25 cellular contexts compared by ENCODE assay signal in genomic region chrX:23118163-23118562, GRCh38.
"Had no signal": no experiment of that assay in that cellular context is flagged by ENCODE, and none has a peak within 500 bp of the region (broad histone marks: within the 10 kb centered on the region; RNA-seq: fewer than 3 reads in every experiment).

No MANE protein-coding gene starts in this region.

- DNase-seq: hippocampal formation; left colon; left lung; lower lobe of right lung; mammary epithelial cell; mesenchymal stem cell; naive B cell; natural killer cell; pancreas; posterior cingulate gyrus; retina; right cardiac atrium; sigmoid colon; small intestine; spleen; stimulated activated CD4-positive, alpha-beta T cell treated with anti-CD3 and anti-CD28 coated beads, Interleukin-4, amount 100 ng/mL, for 4 hours; stimulated activated CD8-positive, alpha-beta memory T cell treated with anti-CD3 and anti-CD28 coated beads, Interleukin-4, amount 100 ng/mL, for 48 hours; stimulated activated naive CD4-positive, alpha-beta T cell treated with Interleukin-2 at 50 U/mL for 16 hours; stimulated activated naive CD8-positive, alpha-beta T cell treated with anti-CD3 and anti-CD28 coated beads, Interleukin-15, amount 100 ng/mL, for 72 hours; substantia nigra; upper lobe of left lung had no signal

- H3K9me3 Mint-ChIP-seq: stimulated activated memory B cell treated with anti-CD40 and anti-IgM and Interleukin-4, amounts not matched to agents 10 μg/mL and 1 μg/mL and 100 μg/mL, for 72 hours; stimulated activated naive CD8-positive, alpha-beta T cell treated with anti-CD3 and anti-CD28 coated beads, Interleukin-15, amount 100 ng/mL, for 72 hours had no signal

- H3K9me3 ChIP-seq: left lung, lower lobe of right lung, pancreas, prostate gland, sigmoid colon, spleen, tibial nerve, upper lobe of left lung, vagina had no signal

- H3K4me1 Mint-ChIP-seq: naive B cell; natural killer cell; stimulated activated memory B cell treated with anti-CD40 and anti-IgM and Interleukin-4, amounts not matched to agents 10 μg/mL and 1 μg/mL and 100 μg/mL, for 72 hours; stimulated activated naive CD8-positive, alpha-beta T cell treated with anti-CD3 and anti-CD28 coated beads, Interleukin-15, amount 100 ng/mL, for 72 hours had no signal

- H3K4me3 ChIP-seq: left lung, lower lobe of right lung, pancreas, prostate gland, sigmoid colon, spleen, tibial nerve, upper lobe of left lung, vagina had no signal

- H3K4me1 ChIP-seq: left lung, lower lobe of right lung, pancreas, prostate gland, sigmoid colon, spleen, tibial nerve, upper lobe of left lung, vagina had no signal

- H3K36me3 ChIP-seq: left lung, lower lobe of right lung, pancreas, prostate gland, sigmoid colon, spleen, tibial nerve, upper lobe of left lung, vagina had no signal

- H3K27ac Mint-ChIP-seq: naive B cell; natural killer cell; stimulated activated memory B cell treated with anti-CD40 and anti-IgM and Interleukin-4, amounts not matched to agents 10 μg/mL and 1 μg/mL and 100 μg/mL, for 72 hours; stimulated activated naive CD8-positive, alpha-beta T cell treated with anti-CD3 and anti-CD28 coated beads, Interleukin-15, amount 100 ng/mL, for 72 hours had no signal

- H3K27me3 ChIP-seq: left lung, sigmoid colon, spleen, tibial nerve, upper lobe of left lung, vagina had no signal

- H3K27me3 Mint-ChIP-seq: naive B cell; stimulated activated memory B cell treated with anti-CD40 and anti-IgM and Interleukin-4, amounts not matched to agents 10 μg/mL and 1 μg/mL and 100 μg/mL, for 72 hours; stimulated activated naive CD8-positive, alpha-beta T cell treated with anti-CD3 and anti-CD28 coated beads, Interleukin-15, amount 100 ng/mL, for 72 hours had no signal

- ATAC-seq: left colon; left lung; lower lobe of right lung; natural killer cell; pancreas; right cardiac atrium; stimulated activated memory B cell treated with anti-CD40 and anti-IgM and Interleukin-4, amounts not matched to agents 10 μg/mL and 1 μg/mL and 100 μg/mL, for 72 hours; stimulated activated naive CD8-positive, alpha-beta T cell treated with anti-CD3 and anti-CD28 coated beads, Interleukin-15, amount 100 ng/mL, for 72 hours had no signal

- H3K36me3 Mint-ChIP-seq: naive B cell; natural killer cell; stimulated activated memory B cell treated with anti-CD40 and anti-IgM and Interleukin-4, amounts not matched to agents 10 μg/mL and 1 μg/mL and 100 μg/mL, for 72 hours had no signal

- H3K4me3 Mint-ChIP-seq: naive B cell; natural killer cell; stimulated activated memory B cell treated with anti-CD40 and anti-IgM and Interleukin-4, amounts not matched to agents 10 μg/mL and 1 μg/mL and 100 μg/mL, for 72 hours; stimulated activated naive CD8-positive, alpha-beta T cell treated with anti-CD3 and anti-CD28 coated beads, Interleukin-15, amount 100 ng/mL, for 72 hours had no signal

- H3K27ac ChIP-seq: left lung, lower lobe of right lung, pancreas, prostate gland, sigmoid colon, spleen, tibial nerve, upper lobe of left lung, vagina had no signal
